In the genomic region with DNA sequence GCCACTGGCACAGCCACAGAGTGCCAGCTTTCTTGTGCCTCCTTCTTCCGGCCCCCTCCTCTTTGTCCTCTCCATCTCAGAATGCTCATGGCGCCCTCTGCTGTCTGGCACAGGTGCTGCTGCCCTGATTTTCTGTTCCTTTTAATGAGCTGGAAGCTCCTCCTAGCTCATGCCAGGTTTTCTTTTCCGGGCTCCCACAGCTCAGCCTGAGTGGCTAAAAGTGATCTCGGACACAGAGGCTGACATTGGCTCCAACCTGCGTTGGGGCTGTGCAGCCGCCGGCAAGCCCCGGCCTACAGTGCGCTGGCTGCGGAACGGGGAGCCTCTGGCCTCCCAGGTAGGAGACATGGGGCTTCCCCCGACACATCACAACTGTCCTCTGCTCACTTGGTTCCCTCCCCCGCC, we compare ENCODE assay signal across 8 cellular contexts. TPM values are rescaled to one million over a fixed set of nuclear protein-coding genes. Genes with fewer than 3 reads are reported as not detected.
DNase-seq lines count a peak whose midpoint lies in the region; ATAC-seq and TF ChIP-seq lines count a peak whose summit lies in the region.

No MANE protein-coding gene starts in this region.

- peak; percentile 97 for TF ChIP-seq CTCF in choroid plexus epithelial cell (conservative IDR thresholded peaks at IDR 0.05; ENCODE audit: low read depth, low read length)

- H3K4me3 ChIP-seq in choroid plexus epithelial cell (ENCODE audit: low read depth, low read length), result no peak overlapping the region

- DNase-seq in AG08395 (ENCODE audit: low spot score) (peak; percentile 74), H4 (ENCODE audit: low spot score) (peak; percentile 75), NCI-H345 treated with DMSO at 0.1 percent for 48 hours (lab: John Stamatoyannopoulos, UW; ENCODE audit: unreplicated experiment) (peak; percentile 62), choroid plexus epithelial cell (ENCODE audit: low read depth) (peak; percentile 74), left kidney (ENCODE audit: low read depth, low spot score) (peak; percentile 96)
- peak; percentile 86 for DNase-seq in activated CD4-positive, alpha-beta T cell treated with anti-CD3 and anti-CD28 coated beads for 48 hours
- DNase-seq in stimulated activated CD4-positive, alpha-beta T cell treated with anti-CD3 and anti-CD28 coated beads, Interleukin-4, amount 100 ng/mL, for 4 hours, result peak; percentile 47 to 64

- ATAC-seq in HG02623 (IDR thresholded peaks at IDR 0.05; ENCODE audit: unreplicated experiment), result no peak

RNA-seq across cellular contexts. Expression of a gene that starts 18.7 kb away (rescaled TPM):
- 0.02 and 1.2 TPM in 2 replicates for total RNA-seq in H4 (2014; rRNA removed; shearing (Covaris generic))

RNA-seq across cellular contexts. Expression of a gene that starts 22.6 kb away (rescaled TPM):
- 0.99 TPM in 1 of 2 replicates, not detected in the other for total RNA-seq in H4 (2014; rRNA removed; shearing (Covaris generic))
